Comparison of ENCODE assay signal across 10 cellular contexts in genomic region chr7:110204527-110204926, GRCh38.
A peak's percentile ranks its signal among the peaks of the same experiment; 100 is the strongest.
DNase-seq lines count a peak whose midpoint lies in the region; ATAC-seq lines count a peak whose summit lies in the region.
"Had no signal": no experiment of that assay in that cellular context is flagged by ENCODE, and none has a peak within 500 bp of the region (broad histone marks: within the 10 kb centered on the region; RNA-seq: fewer than 3 reads in every experiment).

No MANE protein-coding gene starts in this region.

- ATAC-seq in left lobe of liver (peak; percentile 23), GM19328 (IDR thresholded peaks at IDR 0.05; ENCODE audit: unreplicated experiment) (no peak), HG03175 (IDR thresholded peaks at IDR 0.05; ENCODE audit: unreplicated experiment) (no peak)
- ATAC-seq in activated CD4-positive, CD25-positive, alpha-beta regulatory T cell treated with anti-CD3 and anti-CD28 coated beads, Interleukin-2, amount 50 U/mL, for 24 hours: no peak

- DNase-seq in EH (ENCODE audit: low read depth) (peak; percentile 26), HuH-7 (ENCODE audit: low spot score) (peak; percentile 23), astrocyte of the hippocampus (ENCODE audit: low read depth, low spot score) (peak; percentile 4), left lobe of liver (ENCODE audit: low spot score) (no peak)
- DNase-seq: Karpas-422, NCI-H2227 treated with DMSO at 0.1 percent for 48 hours, transverse colon had no signal
